8 cellular contexts compared by ENCODE assay signal in the genomic region with DNA sequence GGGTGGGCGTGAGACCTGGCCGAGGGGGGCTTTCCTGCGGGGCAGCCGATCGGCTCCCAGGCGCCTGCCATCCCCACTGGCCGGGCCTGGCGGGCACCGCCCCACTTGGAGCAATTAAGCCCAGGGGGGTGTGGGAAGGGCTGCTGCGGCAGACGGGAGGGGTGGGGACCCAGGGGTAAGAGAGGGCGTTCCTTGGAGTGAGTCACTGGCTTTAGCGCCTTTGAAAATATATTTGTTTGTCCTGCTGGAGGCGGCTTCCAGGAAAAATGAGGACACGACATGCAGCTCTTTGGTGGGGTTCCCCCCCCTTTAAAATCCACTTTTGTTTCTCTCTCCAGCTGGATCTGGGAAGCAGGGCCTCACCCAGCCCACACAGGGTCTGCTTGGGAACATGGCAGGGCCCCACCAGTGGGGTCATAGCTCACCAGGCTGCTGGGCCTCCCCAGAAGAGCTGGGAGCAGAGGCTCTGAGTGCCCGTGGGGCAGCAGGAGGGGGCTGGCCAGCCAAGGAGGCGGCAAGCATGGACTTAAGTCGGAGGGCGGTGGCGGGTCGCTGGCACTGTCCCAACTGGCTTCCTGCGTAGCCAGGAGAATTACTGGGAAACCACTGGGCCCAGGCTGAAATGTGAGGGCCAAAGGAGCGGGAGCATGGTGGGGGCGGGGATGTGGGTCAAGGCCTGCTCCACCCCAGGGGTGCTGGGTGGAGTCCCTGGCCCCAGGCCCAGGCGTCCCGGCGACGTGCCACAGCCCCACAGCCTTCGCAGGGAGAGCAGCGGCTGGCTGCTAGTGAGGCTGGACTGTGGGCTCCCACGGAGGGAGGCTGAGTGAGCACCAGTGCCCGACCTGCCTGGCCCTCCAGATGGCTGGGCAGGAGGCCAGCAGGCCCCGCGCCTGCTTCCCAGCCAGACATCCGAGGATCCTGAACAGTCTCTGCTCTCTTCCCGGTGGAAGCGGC.
DNase-seq lines count a peak whose midpoint lies in the region; ATAC-seq and TF ChIP-seq lines count a peak whose summit lies in the region.

No MANE protein-coding gene starts in this region.

- H3K36me3 Mint-ChIP-seq in T-helper 2 cell treated with Interferon-gamma antibody and Interleukin-4, amounts not matched to agents 5 μg/mL and 100 μg/mL, for 36 hours (ENCODE audit: low read depth) = peaks cover 23% of the 10 kb centered on the region

- no peak overlapping the region for H3K4ac ChIP-seq in neuronal stem cell (ENCODE audit: low read length)

- no peaks in the 10 kb centered on the region for H3K9me3 Mint-ChIP-seq in T-helper 2 cell treated with Interferon-gamma antibody and Interleukin-4, amounts not matched to agents 5 μg/mL and 100 μg/mL, for 36 hours

- H4K8ac ChIP-seq in neuronal stem cell (ENCODE audit: low read depth, low read length) = no peak overlapping the region

- H3K4me2 ChIP-seq in fibroblast of lung (ENCODE audit: extremely low read depth, insufficient read depth, low read length) (peak overlapping the region; percentile 55), neuronal stem cell (ENCODE audit: insufficient read depth, low read length, poor library complexity, severe bottlenecking) (no peak overlapping the region)

- no CpG with 5 or more reads among the region's 37 CpGs for WGBS in neuronal stem cell (ENCODE audit: extremely low coverage in 2 of 2, insufficient read length in 2 of 2, insufficient replicate concordance in 1 of 2), 2 donors

- H3K27ac ChIP-seq in fibroblast of lung (ENCODE audit: insufficient read depth, low read length) (peak overlapping the region; percentile 98), neuronal stem cell (replicated peaks; ENCODE audit: low read length) (no peak overlapping the region)

- H3K4me3 ChIP-seq in fibroblast of lung (replicated peaks in 1 of 4; ENCODE audit: control extremely low read depth in 1 of 4, insufficient read depth in 1 of 4, low read depth in 3 of 4, low read length in 4 of 4) (peak overlapping the region in 2 of 4 experiments; percentile 19 to 33), neuronal stem cell (ENCODE audit: low read length in 2 of 2) (no peak overlapping the region)

- H3K4me3 Mint-ChIP-seq in T-helper 2 cell treated with Interferon-gamma antibody and Interleukin-4, amounts not matched to agents 5 μg/mL and 100 μg/mL, for 36 hours = no peak overlapping the region

- peak overlapping the region; percentile 89 for H3K14ac ChIP-seq in neuronal stem cell (ENCODE audit: low read length)

- H3K9me3 ChIP-seq in fibroblast of lung (ENCODE audit: control insufficient read depth, insufficient read depth, low read depth, low read length) = no peaks in the 10 kb centered on the region
- no peaks in the 10 kb centered on the region for H3K9me3 ChIP-seq in neuronal stem cell (replicated peaks in 1 of 2; ENCODE audit: control insufficient read depth in 2 of 2, insufficient read depth in 1 of 2, low read depth in 1 of 2, low read length in 2 of 2)

- no peak overlapping the region for H3K27ac Mint-ChIP-seq in T-helper 2 cell treated with Interferon-gamma antibody and Interleukin-4, amounts not matched to agents 5 μg/mL and 100 μg/mL, for 36 hours

- H3K4me1 ChIP-seq in fibroblast of lung (ENCODE audit: control insufficient read depth, extremely low read depth, insufficient read depth, low read length) (peaks cover 32% of the 10 kb centered on the region), neuronal stem cell (ENCODE audit: control insufficient read depth in 2 of 2, insufficient read depth in 1 of 2, low read depth in 1 of 2, low read length in 2 of 2) (peaks cover 17% of the 10 kb centered on the region in 2 donors)

- H4K20me1 ChIP-seq in fibroblast of lung (ENCODE audit: control insufficient read depth, extremely low read depth, insufficient read depth, low read length) = no peaks in the 10 kb centered on the region

- H2AK5ac ChIP-seq in neuronal stem cell (ENCODE audit: low read depth, low read length) = no peak overlapping the region

- H3K4me1 Mint-ChIP-seq in T-helper 2 cell treated with Interferon-gamma antibody and Interleukin-4, amounts not matched to agents 5 μg/mL and 100 μg/mL, for 36 hours (ENCODE audit: low read depth) = no peaks in the 10 kb centered on the region

- peaks cover 8% of the 10 kb centered on the region for H3K79me1 ChIP-seq in neuronal stem cell (ENCODE audit: low read depth, low read length)

- H3K27me3 ChIP-seq in fibroblast of lung (ENCODE audit: control insufficient read depth, insufficient read depth, low read length) (no peaks in the 10 kb centered on the region), neuronal stem cell (ENCODE audit: control insufficient read depth in 3 of 3, insufficient read depth in 3 of 3, low read depth in 1 of 3, low read length in 3 of 3) (no peaks in the 10 kb centered on the region)

- no peak overlapping the region for H2BK120ac ChIP-seq in neuronal stem cell (ENCODE audit: low read depth, low read length)

- H2BK15ac ChIP-seq in neuronal stem cell (ENCODE audit: low read length) = no peak overlapping the region

- H2BK5ac ChIP-seq in neuronal stem cell (ENCODE audit: low read length) = peak overlapping the region; percentile 39

- peak overlapping the region; percentile 80 for H3K18ac ChIP-seq in neuronal stem cell (ENCODE audit: low read length)

- TF ChIP-seq CTCF in fibroblast of lung (conservative IDR thresholded peaks at IDR 0.05 in 1 of 2, IDR thresholded peaks at IDR 0.05 in 1 of 2; ENCODE audit: low read depth in 1 of 2, low read length in 2 of 2) = no peak

- peaks cover 12% of the 10 kb centered on the region for H3K36me3 ChIP-seq in fibroblast of lung (ENCODE audit: control insufficient read depth, insufficient read depth, low read length)
- peaks cover 30 to 69% of the 10 kb centered on the region in 2 donors for H3K36me3 ChIP-seq in neuronal stem cell (replicated peaks in 1 of 2; ENCODE audit: control insufficient read depth in 2 of 2, insufficient read depth in 2 of 2, low read length in 2 of 2)

- H3K9ac ChIP-seq in fibroblast of lung (ENCODE audit: insufficient read depth, low read length) = peak overlapping the region; percentile 90
- H3K9ac ChIP-seq in neuronal stem cell (ENCODE audit: low read depth, low read length, poor library complexity) = peak overlapping the region; percentile 81

- peak overlapping the region; percentile 46 for H2BK12ac ChIP-seq in neuronal stem cell (ENCODE audit: low read length)

- peak overlapping the region; percentile 97 for H3K23ac ChIP-seq in neuronal stem cell (ENCODE audit: low read depth, low read length, poor library complexity)

- ATAC-seq in GM19455 (IDR thresholded peaks at IDR 0.05; ENCODE audit: unreplicated experiment) = no peak

- no peaks in the 10 kb centered on the region for H3K79me2 ChIP-seq in fibroblast of lung (ENCODE audit: control insufficient read depth, insufficient read depth, low read length)

- H4K91ac ChIP-seq in neuronal stem cell (ENCODE audit: low read depth, low read length, poor library complexity) = no peak overlapping the region

- no peak overlapping the region for H2AFZ ChIP-seq in fibroblast of lung (ENCODE audit: low read length)
- no peak overlapping the region for H2AFZ ChIP-seq in neuronal stem cell (ENCODE audit: low read length)

- H3K27me3 Mint-ChIP-seq in T-helper 2 cell treated with Interferon-gamma antibody and Interleukin-4, amounts not matched to agents 5 μg/mL and 100 μg/mL, for 36 hours (ENCODE audit: low read depth) = no peaks in the 10 kb centered on the region

- DNase-seq in HCEC 1CT (peak; percentile 85), RPMI7951 (ENCODE audit: low read depth) (peak; percentile 52), fibroblast of lung (ENCODE audit: low read depth in 2 of 2) (peak; percentile 97 to 98), neuronal stem cell (ENCODE audit: low spot score) (no peak), NCI-H1436 (lab: John Stamatoyannopoulos, UW) (no peak), ecto neural progenitor cell (ENCODE audit: low spot score) (no peak)
- DNase-seq in T-helper 2 cell treated with Interferon-gamma antibody and Interleukin-4, amounts not matched to agents 5 μg/mL and 100 μg/mL, for 36 hours (ENCODE audit: low spot score) = no peak

Comparison
In these comparisons a context has a peak if more than half of its experiments do, and no peak if none do; other contexts are left out.
1. DNase-seq: peak in HCEC 1CT (single experiment), RPMI7951 (single experiment) and fibroblast of lung (2 of 2); none in neuronal stem cell (single experiment), NCI-H1436 (single experiment), T-helper 2 cell treated with Interferon-gamma antibody and Interleukin-4, amounts not matched to agents 5 μg/mL and 100 μg/mL, for 36 hours (single experiment) and ecto neural progenitor cell (single experiment).